ENCODE assay signal across 1 cellular context in the genomic region with DNA sequence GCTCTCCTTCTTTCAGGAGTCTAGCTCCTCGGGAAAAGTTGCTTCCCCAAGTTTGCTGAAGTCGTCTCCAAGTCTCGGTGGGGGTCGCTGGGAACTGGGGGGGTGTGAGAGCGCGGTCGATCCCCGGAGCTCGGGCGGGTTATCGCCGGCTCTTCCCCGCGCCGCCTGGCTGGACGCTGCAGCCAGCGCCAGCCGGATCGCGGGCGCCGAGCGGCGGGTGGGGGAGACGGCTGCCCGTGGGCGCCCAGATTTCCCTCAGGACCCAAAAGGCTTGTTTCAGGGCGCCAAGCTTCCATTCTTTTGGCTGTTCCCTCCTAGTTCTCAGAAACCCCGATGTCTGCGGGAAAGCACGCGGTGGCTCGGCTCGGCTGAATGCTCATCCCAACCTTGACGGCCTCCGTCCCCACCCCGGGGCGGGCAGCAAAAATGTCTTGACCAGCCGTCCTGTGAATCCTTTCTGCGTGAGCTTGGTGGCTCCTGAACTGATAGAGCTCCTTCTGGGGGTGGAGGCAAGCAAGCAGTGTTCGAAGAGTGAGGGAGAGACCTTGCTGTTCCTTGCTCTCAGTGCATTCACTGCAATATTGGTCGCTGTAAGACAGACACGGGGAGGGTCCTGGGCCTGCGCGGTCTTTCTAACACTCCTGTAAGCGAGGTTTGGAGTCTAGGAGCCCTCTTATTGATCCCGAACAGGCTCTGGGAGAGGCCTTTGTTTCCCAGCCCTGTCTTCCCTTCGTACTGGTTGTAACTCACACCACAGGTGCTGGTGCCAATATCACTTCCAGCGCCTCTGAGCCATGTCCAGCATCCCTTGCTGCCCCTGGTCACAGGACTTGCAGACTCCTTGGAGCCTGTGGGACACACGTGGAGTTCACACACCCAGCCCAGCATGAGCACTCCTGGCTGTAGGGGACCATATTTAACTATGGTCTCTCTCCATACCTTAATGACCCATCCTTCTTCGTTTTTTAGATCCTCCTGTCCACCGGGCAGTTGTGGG.
TF ChIP-seq lines count a peak whose summit lies in the region.

No MANE protein-coding gene starts in this region.

TF ChIP-seq in H1, 55 proteins besides CTCF, POLR2A, EP300 and RAD21:
- TF ChIP-seq CHD2 (IDR thresholded peaks at IDR 0.05; ENCODE audit: low read length) (no peak), EGR1 (IDR thresholded peaks at IDR 0.05; ENCODE audit: borderline replicate concordance, low read depth, low read length) (no peak), EZH2 (IDR thresholded peaks at IDR 0.05; ENCODE audit: low read depth, low read length, severe bottlenecking) (peak; percentile 98), SIRT6 (IDR thresholded peaks at IDR 0.05; ENCODE audit: low read length) (no peak), SUZ12 (IDR thresholded peaks at IDR 0.05; ENCODE audit: low read length) (peak; percentile 98), NANOG (IDR thresholded peaks at IDR 0.05; ENCODE audit: insufficient read depth, low read depth, low read length, poor library complexity, severe bottlenecking) (no peak), TAF7 (optimal IDR thresholded peaks at IDR 0.05; ENCODE audit: borderline replicate concordance, low read depth, low read length) (no peak), RBBP5 (IDR thresholded peaks at IDR 0.05; ENCODE audit: borderline replicate concordance, low read depth, low read length) (0 out of 2 replicates have a peak, but pooled peaks have one; percentile 28), ASH2L (IDR thresholded peaks at IDR 0.05; ENCODE audit: low read length) (no peak), PHF8 (conservative IDR thresholded peaks at IDR 0.05; ENCODE audit: low read depth, low read length) (no peak), NRF1 (IDR thresholded peaks at IDR 0.05; ENCODE audit: low read depth, low read length) (no peak), CTBP2 (IDR thresholded peaks at IDR 0.05; ENCODE audit: borderline replicate concordance, insufficient read depth, insufficient read length, low read length) (no peak), KDM4A (IDR thresholded peaks at IDR 0.05; ENCODE audit: low read depth, low read length, severe bottlenecking) (peak; percentile 44)
- TF ChIP-seq, protein P1, sequence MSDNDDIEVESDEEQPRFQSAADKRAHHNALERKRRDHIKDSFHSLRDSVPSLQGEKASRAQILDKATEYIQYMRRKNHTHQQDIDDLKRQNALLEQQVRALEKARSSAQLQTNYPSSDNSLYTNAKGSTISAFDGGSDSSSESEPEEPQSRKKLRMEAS (IDR thresholded peaks at IDR 0.05): peak; percentile 68
- TF ChIP-seq, protein P2, sequence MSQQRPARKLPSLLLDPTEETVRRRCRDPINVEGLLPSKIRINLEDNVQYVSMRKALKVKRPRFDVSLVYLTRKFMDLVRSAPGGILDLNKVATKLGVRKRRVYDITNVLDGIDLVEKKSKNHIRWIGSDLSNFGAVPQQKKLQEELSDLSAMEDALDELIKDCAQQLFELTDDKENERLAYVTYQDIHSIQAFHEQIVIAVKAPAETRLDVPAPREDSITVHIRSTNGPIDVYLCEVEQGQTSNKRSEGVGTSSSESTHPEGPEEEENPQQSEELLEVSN (IDR thresholded peaks at IDR 0.05): peak; percentile 82
TF ChIP-seq in H1: peak in this region for 6.
